Comparison of ENCODE assay signal across 1 cellular context in the genomic region with DNA sequence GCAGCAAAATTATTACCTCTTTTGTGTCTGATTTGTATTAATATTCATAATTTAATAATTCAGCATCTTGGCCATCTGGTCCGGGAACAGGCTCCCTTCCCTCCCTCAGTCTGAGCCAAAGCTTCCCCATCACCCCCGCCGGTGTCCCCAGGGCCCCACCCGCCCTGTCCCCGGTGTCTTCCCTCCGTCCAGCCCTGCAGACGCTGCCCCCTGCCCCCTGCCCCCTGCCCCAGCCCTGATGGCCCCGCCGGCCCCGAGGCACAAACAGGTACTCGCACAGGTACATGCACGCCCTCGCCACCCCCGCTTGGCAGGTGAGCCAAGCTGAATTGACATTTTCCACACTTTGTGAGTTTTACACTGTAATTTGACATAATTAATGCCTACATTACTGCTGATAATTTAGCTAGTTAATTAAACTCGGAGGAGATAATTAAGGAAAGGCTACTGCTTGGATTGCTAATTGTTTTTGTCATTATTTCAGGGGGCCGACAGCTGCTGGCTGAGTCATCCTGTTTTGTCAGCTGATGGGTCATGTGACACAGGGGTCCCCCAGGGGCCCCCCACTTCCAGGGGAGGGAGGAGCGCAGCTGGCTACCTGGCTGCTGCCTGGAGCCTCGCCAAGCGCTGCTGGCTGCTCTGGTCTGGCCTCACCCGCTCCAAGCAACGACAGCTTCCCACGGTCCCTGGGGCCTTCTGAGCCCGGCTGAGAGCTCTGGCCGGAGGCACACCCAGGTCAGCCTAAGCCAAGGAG.
TF ChIP-seq lines count a peak whose summit lies in the region.

No MANE protein-coding gene starts in this region.

TF ChIP-seq in K562, 482 proteins besides CTCF, POLR2A, EP300 and RAD21 (continued from another document and continues in another):
- TF ChIP-seq RAD51 (IDR thresholded peaks at IDR 0.05; ENCODE audit: borderline replicate concordance, low read depth) = peak; percentile 94
- no peak for TF ChIP-seq GATAD2B (IDR thresholded peaks at IDR 0.05; ENCODE audit: borderline replicate concordance)
- TF ChIP-seq TRIM28 (IDR thresholded peaks at IDR 0.05) = no peak
- TF ChIP-seq SOX6 (IDR thresholded peaks at IDR 0.05) = no peak
- TF ChIP-seq, protein P1, sequence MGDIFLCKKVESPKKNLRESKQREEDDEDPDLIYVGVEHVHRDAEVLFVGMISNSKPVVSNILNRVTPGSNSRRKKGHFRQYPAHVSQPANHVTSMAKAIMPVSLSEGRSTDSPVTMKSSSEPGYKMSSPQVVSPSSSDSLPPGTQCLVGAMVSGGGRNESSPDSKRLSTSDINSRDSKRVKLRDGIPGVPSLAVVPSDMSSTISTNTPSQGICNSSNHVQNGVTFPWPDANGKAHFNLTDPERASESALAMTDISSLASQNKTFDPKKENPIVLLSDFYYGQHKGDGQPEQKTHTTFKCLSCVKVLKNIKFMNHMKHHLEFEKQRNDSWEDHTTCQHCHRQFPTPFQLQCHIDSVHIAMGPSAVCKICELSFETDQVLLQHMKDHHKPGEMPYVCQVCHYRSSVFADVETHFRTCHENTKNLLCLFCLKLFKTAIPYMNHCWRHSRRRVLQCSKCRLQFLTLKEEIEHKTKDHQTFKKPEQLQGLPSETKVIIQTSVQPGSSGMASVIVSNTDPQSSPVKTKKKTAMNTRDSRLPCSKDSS (IDR thresholded peaks at IDR 0.05; ENCODE audit: low read depth, partially characterized antibody) = no peak
- TF ChIP-seq MYBL2 (IDR thresholded peaks at IDR 0.05; ENCODE audit: low read depth) = no peak
- no peak for TF ChIP-seq MYBL2 (CRISPR knock-in tag; IDR thresholded peaks at IDR 0.05; ENCODE audit: borderline replicate concordance)
- TF ChIP-seq ZC3H4 (CRISPR knock-in tag; IDR thresholded peaks at IDR 0.05; ENCODE audit: borderline replicate concordance) = no peak
- 0 out of 2 replicates have a peak, but pooled peaks have one; percentile 8 for TF ChIP-seq EGR1 (conservative IDR thresholded peaks at IDR 0.05)
- no peak for TF ChIP-seq HDAC8 (tag; IDR thresholded peaks at IDR 0.05)
- TF ChIP-seq CXXC5 (CRISPR knock-in tag; IDR thresholded peaks at IDR 0.05) = 0 out of 2 replicates have a peak, but pooled peaks have one; percentile 26
- TF ChIP-seq, protein P2, sequence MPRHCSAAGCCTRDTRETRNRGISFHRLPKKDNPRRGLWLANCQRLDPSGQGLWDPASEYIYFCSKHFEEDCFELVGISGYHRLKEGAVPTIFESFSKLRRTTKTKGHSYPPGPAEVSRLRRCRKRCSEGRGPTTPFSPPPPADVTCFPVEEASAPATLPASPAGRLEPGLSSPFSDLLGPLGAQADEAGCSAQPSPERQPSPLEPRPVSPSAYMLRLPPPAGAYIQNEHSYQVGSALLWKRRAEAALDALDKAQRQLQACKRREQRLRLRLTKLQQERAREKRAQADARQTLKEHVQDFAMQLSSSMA (CRISPR knock-in tag; IDR thresholded peaks at IDR 0.05) = no peak
- no peak for TF ChIP-seq TARDBP (IDR thresholded peaks at IDR 0.05)
- no peak for TF ChIP-seq TBP (optimal IDR thresholded peaks at IDR 0.05; ENCODE audit: low read depth, low read length)
- TF ChIP-seq, protein P3, sequence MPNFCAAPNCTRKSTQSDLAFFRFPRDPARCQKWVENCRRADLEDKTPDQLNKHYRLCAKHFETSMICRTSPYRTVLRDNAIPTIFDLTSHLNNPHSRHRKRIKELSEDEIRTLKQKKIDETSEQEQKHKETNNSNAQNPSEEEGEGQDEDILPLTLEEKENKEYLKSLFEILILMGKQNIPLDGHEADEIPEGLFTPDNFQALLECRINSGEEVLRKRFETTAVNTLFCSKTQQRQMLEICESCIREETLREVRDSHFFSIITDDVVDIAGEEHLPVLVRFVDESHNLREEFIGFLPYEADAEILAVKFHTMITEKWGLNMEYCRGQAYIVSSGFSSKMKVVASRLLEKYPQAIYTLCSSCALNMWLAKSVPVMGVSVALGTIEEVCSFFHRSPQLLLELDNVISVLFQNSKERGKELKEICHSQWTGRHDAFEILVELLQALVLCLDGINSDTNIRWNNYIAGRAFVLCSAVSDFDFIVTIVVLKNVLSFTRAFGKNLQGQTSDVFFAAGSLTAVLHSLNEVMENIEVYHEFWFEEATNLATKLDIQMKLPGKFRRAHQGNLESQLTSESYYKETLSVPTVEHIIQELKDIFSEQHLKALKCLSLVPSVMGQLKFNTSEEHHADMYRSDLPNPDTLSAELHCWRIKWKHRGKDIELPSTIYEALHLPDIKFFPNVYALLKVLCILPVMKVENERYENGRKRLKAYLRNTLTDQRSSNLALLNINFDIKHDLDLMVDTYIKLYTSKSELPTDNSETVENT (CRISPR knock-in tag; IDR thresholded peaks at IDR 0.05) = no peak
- no peak for TF ChIP-seq ZFP36 (IDR thresholded peaks at IDR 0.05; ENCODE audit: low read depth, low read length, partially characterized antibody)
- TF ChIP-seq RBBP5 (IDR thresholded peaks at IDR 0.05; ENCODE audit: borderline replicate concordance, insufficient read depth, low read length, poor library complexity, severe bottlenecking) = no peak
- TF ChIP-seq, protein P4, sequence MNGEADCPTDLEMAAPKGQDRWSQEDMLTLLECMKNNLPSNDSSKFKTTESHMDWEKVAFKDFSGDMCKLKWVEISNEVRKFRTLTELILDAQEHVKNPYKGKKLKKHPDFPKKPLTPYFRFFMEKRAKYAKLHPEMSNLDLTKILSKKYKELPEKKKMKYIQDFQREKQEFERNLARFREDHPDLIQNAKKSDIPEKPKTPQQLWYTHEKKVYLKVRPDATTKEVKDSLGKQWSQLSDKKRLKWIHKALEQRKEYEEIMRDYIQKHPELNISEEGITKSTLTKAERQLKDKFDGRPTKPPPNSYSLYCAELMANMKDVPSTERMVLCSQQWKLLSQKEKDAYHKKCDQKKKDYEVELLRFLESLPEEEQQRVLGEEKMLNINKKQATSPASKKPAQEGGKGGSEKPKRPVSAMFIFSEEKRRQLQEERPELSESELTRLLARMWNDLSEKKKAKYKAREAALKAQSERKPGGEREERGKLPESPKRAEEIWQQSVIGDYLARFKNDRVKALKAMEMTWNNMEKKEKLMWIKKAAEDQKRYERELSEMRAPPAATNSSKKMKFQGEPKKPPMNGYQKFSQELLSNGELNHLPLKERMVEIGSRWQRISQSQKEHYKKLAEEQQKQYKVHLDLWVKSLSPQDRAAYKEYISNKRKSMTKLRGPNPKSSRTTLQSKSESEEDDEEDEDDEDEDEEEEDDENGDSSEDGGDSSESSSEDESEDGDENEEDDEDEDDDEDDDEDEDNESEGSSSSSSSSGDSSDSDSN (IDR thresholded peaks at IDR 0.05; ENCODE audit: borderline replicate concordance in 1 of 2, low read depth in 2 of 2, low read length in 2 of 2) = no peak
- no peak for TF ChIP-seq CAMTA2 (CRISPR knock-in tag; conservative IDR thresholded peaks at IDR 0.05)
- TF ChIP-seq NFXL1 (CRISPR knock-in tag; IDR thresholded peaks at IDR 0.05) = no peak
- TF ChIP-seq, protein P5, sequence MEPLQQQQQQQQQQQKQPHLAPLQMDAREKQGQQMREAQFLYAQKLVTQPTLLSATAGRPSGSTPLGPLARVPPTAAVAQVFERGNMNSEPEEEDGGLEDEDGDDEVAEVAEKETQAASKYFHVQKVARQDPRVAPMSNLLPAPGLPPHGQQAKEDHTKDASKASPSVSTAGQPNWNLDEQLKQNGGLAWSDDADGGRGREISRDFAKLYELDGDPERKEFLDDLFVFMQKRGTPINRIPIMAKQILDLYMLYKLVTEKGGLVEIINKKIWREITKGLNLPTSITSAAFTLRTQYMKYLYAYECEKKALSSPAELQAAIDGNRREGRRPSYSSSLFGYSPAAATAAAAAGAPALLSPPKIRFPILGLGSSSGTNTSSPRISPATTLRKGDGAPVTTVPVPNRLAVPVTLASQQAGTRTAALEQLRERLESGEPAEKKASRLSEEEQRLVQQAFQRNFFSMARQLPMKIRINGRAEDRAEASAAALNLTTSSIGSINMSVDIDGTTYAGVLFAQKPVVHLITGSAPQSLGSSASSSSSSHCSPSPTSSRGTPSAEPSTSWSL (CRISPR knock-in tag; IDR thresholded peaks at IDR 0.05; ENCODE audit: borderline replicate concordance) = no peak
- TF ChIP-seq, protein P6, sequence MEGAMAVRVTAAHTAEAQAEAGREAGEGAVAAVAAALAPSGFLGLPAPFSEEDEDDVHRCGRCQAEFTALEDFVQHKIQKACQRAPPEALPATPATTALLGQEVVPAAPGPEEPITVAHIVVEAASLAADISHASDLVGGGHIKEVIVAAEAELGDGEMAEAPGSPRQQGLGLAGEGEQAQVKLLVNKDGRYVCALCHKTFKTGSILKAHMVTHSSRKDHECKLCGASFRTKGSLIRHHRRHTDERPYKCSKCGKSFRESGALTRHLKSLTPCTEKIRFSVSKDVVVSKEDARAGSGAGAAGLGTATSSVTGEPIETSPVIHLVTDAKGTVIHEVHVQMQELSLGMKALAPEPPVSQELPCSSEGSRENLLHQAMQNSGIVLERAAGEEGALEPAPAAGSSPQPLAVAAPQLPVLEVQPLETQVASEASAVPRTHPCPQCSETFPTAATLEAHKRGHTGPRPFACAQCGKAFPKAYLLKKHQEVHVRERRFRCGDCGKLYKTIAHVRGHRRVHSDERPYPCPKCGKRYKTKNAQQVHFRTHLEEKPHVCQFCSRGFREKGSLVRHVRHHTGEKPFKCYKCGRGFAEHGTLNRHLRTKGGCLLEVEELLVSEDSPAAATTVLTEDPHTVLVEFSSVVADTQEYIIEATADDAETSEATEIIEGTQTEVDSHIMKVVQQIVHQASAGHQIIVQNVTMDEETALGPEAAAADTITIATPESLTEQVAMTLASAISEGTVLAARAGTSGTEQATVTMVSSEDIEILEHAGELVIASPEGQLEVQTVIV (CRISPR knock-in tag; IDR thresholded peaks at IDR 0.05; ENCODE audit: borderline replicate concordance) = no peak
- no peak for TF ChIP-seq HOXB6 (CRISPR knock-in tag; IDR thresholded peaks at IDR 0.05; ENCODE audit: borderline replicate concordance)
- TF ChIP-seq, protein P7, sequence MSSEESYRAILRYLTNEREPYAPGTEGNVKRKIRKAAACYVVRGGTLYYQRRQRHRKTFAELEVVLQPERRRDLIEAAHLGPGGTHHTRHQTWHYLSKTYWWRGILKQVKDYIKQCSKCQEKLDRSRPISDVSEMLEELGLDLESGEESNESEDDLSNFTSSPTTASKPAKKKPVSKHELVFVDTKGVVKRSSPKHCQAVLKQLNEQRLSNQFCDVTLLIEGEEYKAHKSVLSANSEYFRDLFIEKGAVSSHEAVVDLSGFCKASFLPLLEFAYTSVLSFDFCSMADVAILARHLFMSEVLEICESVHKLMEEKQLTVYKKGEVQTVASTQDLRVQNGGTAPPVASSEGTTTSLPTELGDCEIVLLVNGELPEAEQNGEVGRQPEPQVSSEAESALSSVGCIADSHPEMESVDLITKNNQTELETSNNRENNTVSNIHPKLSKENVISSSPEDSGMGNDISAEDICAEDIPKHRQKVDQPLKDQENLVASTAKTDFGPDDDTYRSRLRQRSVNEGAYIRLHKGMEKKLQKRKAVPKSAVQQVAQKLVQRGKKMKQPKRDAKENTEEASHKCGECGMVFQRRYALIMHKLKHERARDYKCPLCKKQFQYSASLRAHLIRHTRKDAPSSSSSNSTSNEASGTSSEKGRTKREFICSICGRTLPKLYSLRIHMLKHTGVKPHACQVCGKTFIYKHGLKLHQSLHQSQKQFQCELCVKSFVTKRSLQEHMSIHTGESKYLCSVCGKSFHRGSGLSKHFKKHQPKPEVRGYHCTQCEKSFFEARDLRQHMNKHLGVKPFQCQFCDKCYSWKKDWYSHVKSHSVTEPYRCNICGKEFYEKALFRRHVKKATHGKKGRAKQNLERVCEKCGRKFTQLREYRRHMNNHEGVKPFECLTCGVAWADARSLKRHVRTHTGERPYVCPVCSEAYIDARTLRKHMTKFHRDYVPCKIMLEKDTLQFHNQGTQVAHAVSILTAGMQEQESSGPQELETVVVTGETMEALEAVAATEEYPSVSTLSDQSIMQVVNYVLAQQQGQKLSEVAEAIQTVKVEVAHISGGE (CRISPR knock-in tag; IDR thresholded peaks at IDR 0.05) = no peak
- no peak for TF ChIP-seq CHD1 (IDR thresholded peaks at IDR 0.05; ENCODE audit: low read length)
- TF ChIP-seq JUND (IDR thresholded peaks at IDR 0.05; ENCODE audit: borderline replicate concordance, low read depth, low read length) = peak; percentile 66
- TF ChIP-seq JUND (tag; IDR thresholded peaks at IDR 0.05; ENCODE audit: borderline replicate concordance, low read depth, low read length) = peak; percentile 28; the same call in 1 of the 3 replicates
- TF ChIP-seq SIN3A (IDR thresholded peaks at IDR 0.05; ENCODE audit: borderline replicate concordance in 2 of 2, control insufficient read depth in 1 of 2, low read depth in 2 of 2, low read length in 2 of 2) = no peak
- TF ChIP-seq, protein P8, sequence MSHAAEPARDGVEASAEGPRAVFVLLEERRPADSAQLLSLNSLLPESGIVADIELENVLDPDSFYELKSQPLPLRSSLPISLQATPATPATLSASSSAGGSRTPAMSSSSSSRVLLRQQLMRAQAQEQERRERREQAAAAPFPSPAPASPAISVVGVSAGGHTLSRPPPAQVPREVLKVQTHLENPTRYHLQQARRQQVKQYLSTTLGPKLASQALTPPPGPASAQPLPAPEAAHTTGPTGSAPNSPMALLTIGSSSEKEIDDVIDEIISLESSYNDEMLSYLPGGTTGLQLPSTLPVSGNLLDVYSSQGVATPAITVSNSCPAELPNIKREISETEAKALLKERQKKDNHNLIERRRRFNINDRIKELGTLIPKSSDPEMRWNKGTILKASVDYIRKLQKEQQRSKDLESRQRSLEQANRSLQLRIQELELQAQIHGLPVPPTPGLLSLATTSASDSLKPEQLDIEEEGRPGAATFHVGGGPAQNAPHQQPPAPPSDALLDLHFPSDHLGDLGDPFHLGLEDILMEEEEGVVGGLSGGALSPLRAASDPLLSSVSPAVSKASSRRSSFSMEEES (CRISPR knock-in tag; IDR thresholded peaks at IDR 0.05) = peak; percentile 86
- TF ChIP-seq ELF4 (CRISPR knock-in tag; IDR thresholded peaks at IDR 0.05) = no peak
